ENCODE assay signal across 21 cellular contexts in genomic region chr3:18572809-18573208, GRCh38.
"Had no signal": no experiment of that assay in that cellular context is flagged by ENCODE, and none has a peak within 500 bp of the region (broad histone marks: within the 10 kb centered on the region; RNA-seq: fewer than 3 reads in every experiment).

No MANE protein-coding gene starts in this region.

- H3K27ac Mint-ChIP-seq: activated CD4-positive, alpha-beta T cell treated with anti-CD3 and anti-CD28 coated beads, Interleukin-2, amount 10 ng/mL, durations not matched to agents 7 days and 5 days; mesothelial cell of epicardium; T-helper 2 cell treated with Interferon-gamma antibody and Interleukin-4, amounts not matched to agents 5 μg/mL and 100 μg/mL, for 36 hours had no signal

- H3K9me3 Mint-ChIP-seq: central memory CD8-positive, alpha-beta T cell had no signal

- H3K4me3 Mint-ChIP-seq: activated CD4-positive, alpha-beta T cell treated with anti-CD3 and anti-CD28 coated beads, Interleukin-2, amount 10 ng/mL, durations not matched to agents 7 days and 5 days; central memory CD8-positive, alpha-beta T cell; mesothelial cell of epicardium; natural killer cell treated with Interleukin-12 subunit alpha and Interleukin-12 subunit beta and Interleukin-15 and Interleukin-18, amount 100 ng/mL, for 72 hours; T-helper 2 cell treated with Interferon-gamma antibody and Interleukin-4, amounts not matched to agents 5 μg/mL and 100 μg/mL, for 36 hours had no signal

- DNase-seq: activated CD4-positive, alpha-beta T cell treated with anti-CD3 and anti-CD28 coated beads, Interleukin-2, amount 10 ng/mL, durations not matched to agents 7 days and 5 days; activated CD4-positive, CD25-positive, alpha-beta regulatory T cell; activated CD8-positive, alpha-beta memory T cell treated with anti-CD3 and anti-CD28 coated beads for 24 hours; activated CD8-positive, alpha-beta memory T cell treated with anti-CD3 and anti-CD28 coated beads, Interleukin-2, amount 50 U/mL, for 48 hours; activated naive CD4-positive, alpha-beta T cell treated with anti-CD3 and anti-CD28 coated beads, Interleukin-2, amount 50 U/mL, for 16 hours; colonic mucosa; foreskin melanocyte; glutamatergic neuron; hippocampal formation; islet precursor cell; left colon; right lobe of liver; small intestine; stimulated activated CD4-positive, alpha-beta T cell treated with anti-CD3 and anti-CD28 coated beads, Interleukin-15, amount 100 ng/mL, for 24 hours; stimulated activated CD4-positive, alpha-beta T cell treated with anti-CD3 and anti-CD28 coated beads, Interleukin-2, amount 100 ng/mL, for 48 hours; stomach; trophoblast cell had no signal

- H3K27me3 Mint-ChIP-seq: activated CD4-positive, alpha-beta T cell treated with anti-CD3 and anti-CD28 coated beads, Interleukin-2, amount 10 ng/mL, durations not matched to agents 7 days and 5 days; central memory CD8-positive, alpha-beta T cell; natural killer cell treated with Interleukin-12 subunit alpha and Interleukin-12 subunit beta and Interleukin-15 and Interleukin-18, amount 100 ng/mL, for 72 hours had no signal

- H3K36me3 Mint-ChIP-seq: mesothelial cell of epicardium; natural killer cell treated with Interleukin-12 subunit alpha and Interleukin-12 subunit beta and Interleukin-15 and Interleukin-18, amount 100 ng/mL, for 72 hours had no signal

- ATAC-seq: left colon; natural killer cell treated with Interleukin-12 subunit alpha and Interleukin-12 subunit beta and Interleukin-15 and Interleukin-18, amount 100 ng/mL, for 72 hours; right lobe of liver had no signal

- H3K4me1 Mint-ChIP-seq: central memory CD8-positive, alpha-beta T cell; mesothelial cell of epicardium had no signal
